19 cellular contexts compared by ENCODE assay signal in the genomic region with DNA sequence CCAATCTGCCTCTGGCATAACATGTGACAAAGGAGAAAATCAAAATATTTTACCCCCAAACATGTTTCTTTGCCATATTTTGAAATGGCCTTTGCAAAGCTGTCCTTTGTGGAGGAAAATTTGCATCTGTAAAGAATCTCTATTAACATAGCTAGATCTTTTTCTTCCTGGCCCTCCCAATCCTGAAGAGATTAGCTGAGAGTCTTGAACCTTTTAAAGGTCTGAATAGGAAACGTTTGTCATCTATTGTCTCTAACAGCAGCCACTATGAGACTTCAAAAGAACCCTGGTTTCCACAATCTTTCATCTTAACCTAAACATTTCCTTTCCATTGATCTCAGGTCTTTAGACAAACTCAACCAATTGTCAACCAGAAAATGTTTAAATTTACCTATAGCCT.
"Had no signal": no experiment of that assay in that cellular context is flagged by ENCODE, and none has a peak within 500 bp of the region (broad histone marks: within the 10 kb centered on the region; RNA-seq: fewer than 3 reads in every experiment).

No MANE protein-coding gene starts in this region.

- ATAC-seq: activated CD4-positive, alpha-beta T cell treated with anti-CD3 and anti-CD28 coated beads for 36 hours; activated T-cell treated with anti-CD3 and anti-CD28 coated beads, Interleukin-2, amount 50 U/mL, for 72 hours; body of pancreas; heart right ventricle; sciatic nerve; stimulated activated memory B cell treated with anti-CD40 and anti-IgM and Interleukin-4, amounts not matched to agents 10 μg/mL and 1 μg/mL and 100 μg/mL, for 72 hours had no signal

- H3K4me3 Mint-ChIP-seq: activated B cell treated with CpG ODN at 0.5 μM for 24 hours; activated CD4-positive, alpha-beta memory T cell treated with anti-CD3 and anti-CD28 coated beads for 36 hours; activated CD4-positive, alpha-beta T cell treated with anti-CD3 and anti-CD28 coated beads for 36 hours; activated naive CD4-positive, alpha-beta T cell treated with anti-CD3 and anti-CD28 coated beads, Interleukin-2, amount 10 ng/mL, durations not matched to agents 7 days and 5 days; activated T-cell treated with anti-CD3 and anti-CD28 coated beads, Interleukin-2, amount 50 U/mL, for 72 hours; naive B cell; stimulated activated memory B cell treated with anti-CD40 and anti-IgM and Interleukin-4, amounts not matched to agents 10 μg/mL and 1 μg/mL and 100 μg/mL, for 72 hours had no signal

- H3K9me3 ChIP-seq: body of pancreas, heart right ventricle, transverse colon had no signal

- H3K27ac Mint-ChIP-seq: activated B cell treated with CpG ODN at 0.5 μM for 24 hours; activated CD4-positive, alpha-beta memory T cell treated with anti-CD3 and anti-CD28 coated beads for 36 hours; activated CD4-positive, alpha-beta T cell treated with anti-CD3 and anti-CD28 coated beads for 36 hours; activated naive CD4-positive, alpha-beta T cell treated with anti-CD3 and anti-CD28 coated beads, Interleukin-2, amount 10 ng/mL, durations not matched to agents 7 days and 5 days; stimulated activated memory B cell treated with anti-CD40 and anti-IgM and Interleukin-4, amounts not matched to agents 10 μg/mL and 1 μg/mL and 100 μg/mL, for 72 hours had no signal

- DNase-seq: activated B cell treated with CpG ODN at 0.5 μM for 24 hours; activated CD4-positive, alpha-beta memory T cell treated with anti-CD3 and anti-CD28 coated beads for 36 hours; activated CD4-positive, alpha-beta T cell treated with anti-CD3 and anti-CD28 coated beads for 36 hours; activated effector memory CD4-positive, alpha-beta T cell treated with anti-CD3 and anti-CD28 coated beads, Interleukin-2, amount 50 U/mL, for 16 hours; activated naive CD4-positive, alpha-beta T cell treated with anti-CD3 and anti-CD28 coated beads, Interleukin-2, amount 10 ng/mL, durations not matched to agents 7 days and 5 days; activated T-cell treated with anti-CD3 and anti-CD28 coated beads, Interleukin-2, amount 50 U/mL, for 72 hours; anterior cingulate cortex; body of pancreas; cortex of kidney; heart right ventricle; naive B cell; occipital lobe; stimulated activated CD4-positive, alpha-beta T cell treated with anti-CD3 and anti-CD28 coated beads, Interleukin-15, amount 100 ng/mL, for 24 hours; T-helper 9 cell; transverse colon had no signal

- H3K4me1 ChIP-seq: body of pancreas, heart right ventricle had no signal

- H3K4me3 ChIP-seq: body of pancreas, cardiac muscle cell, heart right ventricle, transverse colon had no signal

- H3K36me3 Mint-ChIP-seq: activated CD4-positive, alpha-beta memory T cell treated with anti-CD3 and anti-CD28 coated beads for 36 hours; activated naive CD4-positive, alpha-beta T cell treated with anti-CD3 and anti-CD28 coated beads, Interleukin-2, amount 10 ng/mL, durations not matched to agents 7 days and 5 days; naive B cell; stimulated activated memory B cell treated with anti-CD40 and anti-IgM and Interleukin-4, amounts not matched to agents 10 μg/mL and 1 μg/mL and 100 μg/mL, for 72 hours had no signal

- H3K9me3 Mint-ChIP-seq: activated B cell treated with CpG ODN at 0.5 μM for 24 hours; activated CD4-positive, alpha-beta memory T cell treated with anti-CD3 and anti-CD28 coated beads for 36 hours; activated naive CD4-positive, alpha-beta T cell treated with anti-CD3 and anti-CD28 coated beads, Interleukin-2, amount 10 ng/mL, durations not matched to agents 7 days and 5 days; activated T-cell treated with anti-CD3 and anti-CD28 coated beads, Interleukin-2, amount 50 U/mL, for 72 hours; naive B cell; stimulated activated memory B cell treated with anti-CD40 and anti-IgM and Interleukin-4, amounts not matched to agents 10 μg/mL and 1 μg/mL and 100 μg/mL, for 72 hours had no signal

- H3K27me3 ChIP-seq: body of pancreas, heart right ventricle, transverse colon had no signal

- H3K36me3 ChIP-seq: cardiac muscle cell, heart right ventricle, transverse colon had no signal

- H3K4me1 Mint-ChIP-seq: activated B cell treated with CpG ODN at 0.5 μM for 24 hours; naive B cell; stimulated activated memory B cell treated with anti-CD40 and anti-IgM and Interleukin-4, amounts not matched to agents 10 μg/mL and 1 μg/mL and 100 μg/mL, for 72 hours had no signal

- H3K27ac ChIP-seq: body of pancreas, cardiac muscle cell, epithelial cell of prostate, heart right ventricle, transverse colon had no signal
